13 cellular contexts compared by ENCODE assay signal in the genomic region with DNA sequence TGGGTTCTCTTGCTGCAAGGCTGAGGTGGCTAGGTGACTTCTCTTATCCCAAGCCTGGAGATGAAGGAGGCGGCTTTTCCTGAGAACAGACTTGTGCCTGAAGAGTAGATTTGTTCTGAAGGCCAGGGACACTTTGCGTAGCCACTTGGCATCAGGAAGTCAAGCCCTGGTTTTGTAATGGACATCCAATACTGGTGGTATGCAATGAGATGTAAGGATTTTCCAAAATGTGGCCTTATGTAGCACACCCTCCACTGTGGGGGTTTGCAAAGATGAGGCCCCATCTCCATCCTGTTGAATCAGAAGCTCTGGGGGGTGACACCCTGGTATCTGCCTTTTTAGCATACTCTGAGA.
DNase-seq lines count a peak whose midpoint lies in the region; ATAC-seq and TF ChIP-seq lines count a peak whose summit lies in the region.
"Had no signal": no experiment of that assay in that cellular context is flagged by ENCODE, and none has a peak within 500 bp of the region (broad histone marks: within the 10 kb centered on the region; RNA-seq: fewer than 3 reads in every experiment).

No MANE protein-coding gene starts in this region.

- H3K36me3 ChIP-seq in Panc1 (ENCODE audit: control insufficient read depth, insufficient read depth, low read length), result no peaks in the 10 kb centered on the region
- H3K36me3 ChIP-seq in subcutaneous abdominal adipose tissue (ENCODE audit: control insufficient read depth in 5 of 5, insufficient read depth in 5 of 5, low read length in 5 of 5), result peaks cover 0 to 3% (median 0%) of the 10 kb centered on the region in 5 donors
- H3K36me3 ChIP-seq: prostate gland, suprapubic skin had no signal

- H3K9me3 ChIP-seq in CD4-positive, alpha-beta T cell (ENCODE audit: control insufficient read depth, low read length), result no peaks in the 10 kb centered on the region
- H3K9me3 ChIP-seq in Panc1 (ENCODE audit: control insufficient read depth, insufficient read depth, low read depth, low read length) (no peaks in the 10 kb centered on the region), subcutaneous abdominal adipose tissue (ENCODE audit: control insufficient read depth in 5 of 5, low read length in 5 of 5) (peaks cover 0 to 3% (median 0%) of the 10 kb centered on the region in 5 donors)
- H3K9me3 ChIP-seq: prostate gland, suprapubic skin had no signal

- CTCF ChIA-PET in CD4-positive, alpha-beta T cell (lab: Charles Lee), result no interaction called here
- CTCF ChIA-PET in Panc1 (lab: Charles Lee), result interaction anchor here (0.5 to 2.9 kb wide), 5 partner anchors 9 to 146 kb away, joined by 3 to 21 read pairs (median 4); no protein-coding TSS in a partner anchor

- in situ Hi-C loops in Panc1 (cut with HindIII; ENCODE audit: low pct_unique_long_range_greater_than_20kb, low sequenced_read_pairs), result no loop called here

- DNase-seq in CD4-positive, alpha-beta T cell, result no peak
- no peak for DNase-seq in Panc1 (ENCODE audit: low read depth, low spot score)
- DNase-seq in NCI-H187 (lab: John Stamatoyannopoulos, UW), result no peak
- DNase-seq in NCI-H774 (lab: John Stamatoyannopoulos, UW), result no peak
- no peak for DNase-seq in Right ventricle myocardium superior
- DNase-seq: SIG-M5 had no signal

- intact Hi-C loops in CD4-positive, alpha-beta T cell (cut with DNase I, micrococcal nuclease), result loop anchor here (1.0 to 10.0 kb wide), 3 partner anchors 144 to 220 kb away; no protein-coding TSS in a partner anchor
- intact Hi-C loops in Panc1 (cut with micrococcal nuclease; ENCODE audit: unreplicated experiment), result loop anchor here (1.0 kb wide), 2 partner anchors 145 to 174 kb away; no protein-coding TSS in a partner anchor
- intact Hi-C loops in Right ventricle myocardium superior (cut with DNase I), result no loop called here

- H3K4me3 Mint-ChIP-seq in CD4-positive, alpha-beta T cell, result no peak overlapping the region
- H3K4me3 Mint-ChIP-seq: naive B cell had no signal

- TF ChIP-seq CTCF in CD4-positive, alpha-beta T cell (IDR thresholded peaks at IDR 0.05), result peak; percentile 28
- TF ChIP-seq CTCF in Panc1 (IDR thresholded peaks at IDR 0.05), result peak; percentile 33

- no peaks in the 10 kb centered on the region for H3K27me3 ChIP-seq in CD4-positive, alpha-beta T cell (ENCODE audit: control insufficient read depth, insufficient read depth, low read length)
- H3K27me3 ChIP-seq in Panc1 (ENCODE audit: control insufficient read depth, insufficient read depth, low read length) (no peaks in the 10 kb centered on the region), layer of hippocampus (ENCODE audit: control insufficient read depth, insufficient read depth, low read length) (no peaks in the 10 kb centered on the region), subcutaneous abdominal adipose tissue (ENCODE audit: control insufficient read depth in 5 of 5, insufficient read depth in 4 of 5, low read length in 5 of 5) (no peaks in the 10 kb centered on the region)
- H3K27me3 ChIP-seq: suprapubic skin had no signal

- no peak for ATAC-seq in CD4-positive, alpha-beta T cell (ENCODE audit: poor library complexity)
- no peak for ATAC-seq in Panc1
- no peak for ATAC-seq in HG03280 (IDR thresholded peaks at IDR 0.05; ENCODE audit: unreplicated experiment)
- ATAC-seq in Right ventricle myocardium superior (ENCODE audit: poor library complexity), result no peak

- no peaks in the 10 kb centered on the region for H3K36me3 Mint-ChIP-seq in CD4-positive, alpha-beta T cell (ENCODE audit: low read depth)

- no peak overlapping the region for H3K27ac Mint-ChIP-seq in CD4-positive, alpha-beta T cell

- H3K4me3 ChIP-seq in Panc1 (ENCODE audit: low read depth in 2 of 2, low read length in 2 of 2) (no peak overlapping the region), subcutaneous abdominal adipose tissue (ENCODE audit: low read depth in 1 of 5, low read length in 5 of 5) (no peak overlapping the region)
- H3K4me3 ChIP-seq: lung, prostate gland, suprapubic skin had no signal

- H3K9me3 Mint-ChIP-seq in CD4-positive, alpha-beta T cell, result no peaks in the 10 kb centered on the region

- H3K27ac ChIP-seq in CD4-positive, alpha-beta T cell (ENCODE audit: low read depth, low read length), result no peak overlapping the region
- H3K27ac ChIP-seq in Panc1 (ENCODE audit: low read length) (no peak overlapping the region), layer of hippocampus (ENCODE audit: low read depth, low read length) (peak overlapping the region; percentile 59), subcutaneous abdominal adipose tissue (ENCODE audit: low read depth, low read length) (peak overlapping the region; percentile 85)
- H3K27ac ChIP-seq: prostate gland had no signal

- H3K4me1 Mint-ChIP-seq in CD4-positive, alpha-beta T cell (ENCODE audit: low read depth), result no peaks in the 10 kb centered on the region

- BruUV-seq in Panc1 (replicated peaks; lab: Mats Ljungman, UMichigan), result no TSS peak

- H3K27me3 Mint-ChIP-seq in CD4-positive, alpha-beta T cell, result peaks cover 4% of the 10 kb centered on the region

- POLR2A ChIA-PET in CD4-positive, alpha-beta T cell (lab: Charles Lee), result interaction anchor here (0.6 kb wide), 1 partner anchor 15 kb away, joined by 3 read pairs; no protein-coding TSS in a partner anchor
- POLR2A ChIA-PET in Panc1 (lab: Charles Lee), result interaction anchor here (0.5 kb wide), 1 partner anchor 641 kb away, joined by 7 read pairs; no protein-coding TSS in a partner anchor

- H3K4me1 ChIP-seq in Panc1 (ENCODE audit: control insufficient read depth, insufficient read depth, low read length) (peaks cover 9% of the 10 kb centered on the region), subcutaneous abdominal adipose tissue (ENCODE audit: control insufficient read depth in 5 of 5, insufficient read depth in 5 of 5, low read length in 5 of 5) (peaks cover 10 to 45% (median 40%) of the 10 kb centered on the region in 5 donors)
- H3K4me1 ChIP-seq: prostate gland had no signal

- peak overlapping the region in 1 of 5 donors; percentile 30 for H3K9ac ChIP-seq in subcutaneous abdominal adipose tissue (ENCODE audit: low read length in 5 of 5)

Comparison
In these comparisons a context has a peak if more than half of its experiments do, and no peak if none do; other contexts are left out.
1. H3K27ac ChIP-seq: peak in layer of hippocampus (single experiment) and subcutaneous abdominal adipose tissue (single experiment); none in CD4-positive, alpha-beta T cell (single experiment) and Panc1 (single experiment).